15 cellular contexts compared by ENCODE assay signal in the genomic region with DNA sequence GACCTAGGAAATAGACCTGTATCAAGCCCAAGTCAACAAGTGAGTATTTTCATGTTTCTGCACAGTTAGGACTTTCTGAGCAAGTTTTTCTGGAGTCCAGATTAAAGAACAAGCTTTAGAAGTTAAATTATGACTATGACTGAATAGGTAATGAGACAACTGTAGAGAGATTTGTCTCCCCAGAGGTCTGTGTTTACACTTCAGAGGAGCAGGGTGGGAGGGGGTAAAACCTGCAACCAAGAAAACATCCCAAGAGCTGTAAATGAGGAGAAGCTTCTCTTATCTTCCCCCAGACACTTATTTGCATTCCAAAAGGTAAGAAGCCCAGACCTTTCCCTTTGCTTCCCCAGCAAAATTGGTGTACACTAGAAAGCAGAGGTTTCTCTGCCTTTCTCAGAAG.
"Had no signal": no experiment of that assay in that cellular context is flagged by ENCODE, and none has a peak within 500 bp of the region (broad histone marks: within the 10 kb centered on the region; RNA-seq: fewer than 3 reads in every experiment).

No MANE protein-coding gene starts in this region.

- H3K27me3 Mint-ChIP-seq: activated CD4-positive, alpha-beta T cell treated with anti-CD3 and anti-CD28 coated beads, Interleukin-2, amount 10 ng/mL, durations not matched to agents 7 days and 5 days; effector memory CD8-positive, alpha-beta T cell; stimulated activated naive CD8-positive, alpha-beta T cell treated with anti-CD3 and anti-CD28 coated beads, Interleukin-15, Interleukin-2, amounts not matched to agents 100 ng/mL and 50 ng/mL, for 24 hours had no signal

- H3K9me3 Mint-ChIP-seq: activated naive CD4-positive, alpha-beta T cell treated with anti-CD3 and anti-CD28 coated beads for 36 hours; effector memory CD8-positive, alpha-beta T cell; stimulated activated naive CD8-positive, alpha-beta T cell treated with anti-CD3 and anti-CD28 coated beads, Interleukin-15, Interleukin-2, amounts not matched to agents 100 ng/mL and 50 ng/mL, for 24 hours; T-helper 1 cell treated with Interleukin-12 subunit alpha and Interleukin-12 subunit beta and Interleukin-4 antibody, amounts not matched to agents 30 μg/mL and 1 μg/mL, for 36 hours had no signal

- H3K27ac Mint-ChIP-seq: activated CD4-positive, alpha-beta T cell treated with anti-CD3 and anti-CD28 coated beads, Interleukin-2, amount 10 ng/mL, durations not matched to agents 7 days and 5 days; activated naive CD4-positive, alpha-beta T cell treated with anti-CD3 and anti-CD28 coated beads for 36 hours; effector memory CD8-positive, alpha-beta T cell; stimulated activated naive CD8-positive, alpha-beta T cell treated with anti-CD3 and anti-CD28 coated beads, Interleukin-15, Interleukin-2, amounts not matched to agents 100 ng/mL and 50 ng/mL, for 24 hours; T-helper 1 cell treated with Interleukin-12 subunit alpha and Interleukin-12 subunit beta and Interleukin-4 antibody, amounts not matched to agents 30 μg/mL and 1 μg/mL, for 36 hours had no signal

- H3K4me3 Mint-ChIP-seq: activated CD4-positive, alpha-beta T cell treated with anti-CD3 and anti-CD28 coated beads, Interleukin-2, amount 10 ng/mL, durations not matched to agents 7 days and 5 days; activated naive CD4-positive, alpha-beta T cell treated with anti-CD3 and anti-CD28 coated beads for 36 hours; effector memory CD8-positive, alpha-beta T cell; stimulated activated naive CD8-positive, alpha-beta T cell treated with anti-CD3 and anti-CD28 coated beads, Interleukin-15, Interleukin-2, amounts not matched to agents 100 ng/mL and 50 ng/mL, for 24 hours; T-helper 1 cell treated with Interleukin-12 subunit alpha and Interleukin-12 subunit beta and Interleukin-4 antibody, amounts not matched to agents 30 μg/mL and 1 μg/mL, for 36 hours had no signal

- ATAC-seq: effector memory CD8-positive, alpha-beta T cell; left lobe of liver; upper lobe of right lung had no signal

- H3K9me3 ChIP-seq: ovary, testis, upper lobe of right lung had no signal

- H3K27me3 ChIP-seq: ovary, testis, upper lobe of right lung had no signal

- H3K27ac ChIP-seq: ovary, testis, upper lobe of right lung had no signal

- H3K4me3 ChIP-seq: ovary, testis, upper lobe of right lung had no signal

- DNase-seq: activated CD4-positive, alpha-beta T cell treated with anti-CD3 and anti-CD28 coated beads, Interleukin-2, amount 10 ng/mL, durations not matched to agents 7 days and 5 days; activated CD4-positive, CD25-positive, alpha-beta regulatory T cell; activated CD8-positive, alpha-beta memory T cell treated with anti-CD3 and anti-CD28 coated beads for 24 hours; activated naive CD4-positive, alpha-beta T cell treated with anti-CD3 and anti-CD28 coated beads for 36 hours; cortex of kidney; effector memory CD8-positive, alpha-beta T cell; glutamatergic neuron; islet precursor cell; ovary; stimulated activated CD4-positive, alpha-beta T cell treated with anti-CD3 and anti-CD28 coated beads, Interleukin-12 subunit alpha, Interleukin-12 subunit beta, amount 100 ng/mL, for 4 hours; testis; upper lobe of right lung had no signal

- H3K4me1 ChIP-seq: testis, upper lobe of right lung had no signal

- H3K36me3 ChIP-seq: ovary, upper lobe of right lung had no signal

- H3K4me1 Mint-ChIP-seq: activated CD4-positive, alpha-beta T cell treated with anti-CD3 and anti-CD28 coated beads, Interleukin-2, amount 10 ng/mL, durations not matched to agents 7 days and 5 days had no signal
